Comparison of ENCODE assay signal across 17 cellular contexts in genomic region chr12:1418144-1418543, GRCh38.
DNase-seq lines count a peak whose midpoint lies in the region; ATAC-seq, FAIRE-seq and TF ChIP-seq lines count a peak whose summit lies in the region.
"Had no signal": no experiment of that assay in that cellular context is flagged by ENCODE, and none has a peak within 500 bp of the region (broad histone marks: within the 10 kb centered on the region; RNA-seq: fewer than 3 reads in every experiment).

No MANE protein-coding gene starts in this region.

- TF ChIP-seq CTCF in type B pancreatic cell (conservative IDR thresholded peaks at IDR 0.05): no peak
- TF ChIP-seq CTCF in upper lobe of right lung (IDR thresholded peaks at IDR 0.05): no peak

- peaks cover 54% of the 10 kb centered on the region for H3K36me3 Mint-ChIP-seq in type B pancreatic cell
- peaks cover 6% of the 10 kb centered on the region for H3K36me3 Mint-ChIP-seq in activated CD8-positive, alpha-beta T cell treated with anti-CD3 and anti-CD28 coated beads, Interleukin-2, amount 10 ng/mL, durations not matched to agents 7 days and 5 days (ENCODE audit: low read depth)

- no peaks in the 10 kb centered on the region for H3K4me1 Mint-ChIP-seq in type B pancreatic cell (ENCODE audit: unreplicated experiment)
- peaks cover 5% of the 10 kb centered on the region for H3K4me1 Mint-ChIP-seq in activated CD8-positive, alpha-beta T cell treated with anti-CD3 and anti-CD28 coated beads, Interleukin-2, amount 10 ng/mL, durations not matched to agents 7 days and 5 days (ENCODE audit: low read depth)

- peak overlapping the region; percentile 26 for H3K27ac Mint-ChIP-seq in type B pancreatic cell
- no peak overlapping the region for H3K27ac Mint-ChIP-seq in activated CD8-positive, alpha-beta T cell treated with anti-CD3 and anti-CD28 coated beads, Interleukin-2, amount 10 ng/mL, durations not matched to agents 7 days and 5 days
- H3K27ac Mint-ChIP-seq: CD8-positive, alpha-beta memory T cell had no signal

- no peak overlapping the region for H3K4me3 ChIP-seq in upper lobe of right lung
- H3K4me3 ChIP-seq: BLaER1, K562 had no signal

- H3K9me3 ChIP-seq in upper lobe of right lung: peaks cover 6% of the 10 kb centered on the region

- ATAC-seq in activated CD8-positive, alpha-beta T cell treated with anti-CD3 and anti-CD28 coated beads, Interleukin-2, amount 10 ng/mL, durations not matched to agents 7 days and 5 days: no peak
- no peak for ATAC-seq in upper lobe of right lung
- ATAC-seq: K562 had no signal

- H3K27me3 ChIP-seq in upper lobe of right lung: no peaks in the 10 kb centered on the region
- H3K27me3 ChIP-seq: BLaER1 had no signal

- CTCF ChIA-PET in activated CD8-positive, alpha-beta T cell treated with anti-CD3 and anti-CD28 coated beads, Interleukin-2, amount 10 ng/mL, durations not matched to agents 7 days and 5 days (lab: Charles Lee): no interaction called here

- POLR2A ChIA-PET in activated CD8-positive, alpha-beta T cell treated with anti-CD3 and anti-CD28 coated beads, Interleukin-2, amount 10 ng/mL, durations not matched to agents 7 days and 5 days (lab: Charles Lee): no interaction called here

- no peak overlapping the region for H3K27ac ChIP-seq in upper lobe of right lung
- H3K27ac ChIP-seq: BLaER1 had no signal

- no peaks in the 10 kb centered on the region for H3K36me3 ChIP-seq in upper lobe of right lung

- intact Hi-C loops in upper lobe of right lung (cut with DNase I): no loop called here

- H3K9me3 Mint-ChIP-seq in type B pancreatic cell: peaks cover 16% of the 10 kb centered on the region
- no peaks in the 10 kb centered on the region for H3K9me3 Mint-ChIP-seq in activated CD8-positive, alpha-beta T cell treated with anti-CD3 and anti-CD28 coated beads, Interleukin-2, amount 10 ng/mL, durations not matched to agents 7 days and 5 days (ENCODE audit: insufficient read depth)

- peak; percentile 63 for DNase-seq in HT-29 (ENCODE audit: low spot score)
- peak; percentile 13 for DNase-seq in left kidney (ENCODE audit: low read depth, low spot score)
- DNase-seq in type B pancreatic cell (ENCODE audit: extremely low spot score, unreplicated experiment): no peak
- DNase-seq in 8988T: no peak
- no peak for DNase-seq in activated CD8-positive, alpha-beta T cell treated with anti-CD3 and anti-CD28 coated beads, Interleukin-2, amount 10 ng/mL, durations not matched to agents 7 days and 5 days
- no peak for DNase-seq in upper lobe of right lung
- DNase-seq in NCI-H1694 treated with DMSO at 0.1 percent for 48 hours (lab: John Stamatoyannopoulos, UW): no peak
- DNase-seq: CD8-positive, alpha-beta memory T cell; DMS53; GDM1; GOT3; H9 had no signal

- H3K27me3 Mint-ChIP-seq in type B pancreatic cell: no peaks in the 10 kb centered on the region
- no peaks in the 10 kb centered on the region for H3K27me3 Mint-ChIP-seq in activated CD8-positive, alpha-beta T cell treated with anti-CD3 and anti-CD28 coated beads, Interleukin-2, amount 10 ng/mL, durations not matched to agents 7 days and 5 days (ENCODE audit: low read depth)
- H3K27me3 Mint-ChIP-seq: CD8-positive, alpha-beta memory T cell had no signal

- no peak overlapping the region for H3K4me3 Mint-ChIP-seq in type B pancreatic cell
- H3K4me3 Mint-ChIP-seq in activated CD8-positive, alpha-beta T cell treated with anti-CD3 and anti-CD28 coated beads, Interleukin-2, amount 10 ng/mL, durations not matched to agents 7 days and 5 days: no peak overlapping the region
- H3K4me3 Mint-ChIP-seq: CD8-positive, alpha-beta memory T cell; H9 had no signal

- no peaks in the 10 kb centered on the region for H3K4me1 ChIP-seq in upper lobe of right lung
- H3K4me1 ChIP-seq: BLaER1 had no signal

- FAIRE-seq in colon (lab: Jason Lieb, UNC): peak; percentile 49
- FAIRE-seq: GM12892, GM19239, K562 had no signal

Comparison
In these comparisons a context has a peak if more than half of its experiments do, and no peak if none do; other contexts are left out.
1. DNase-seq: peak in HT-29 (single experiment) and left kidney (single experiment); none in type B pancreatic cell (single experiment), 8988T (single experiment), activated CD8-positive, alpha-beta T cell treated with anti-CD3 and anti-CD28 coated beads, Interleukin-2, amount 10 ng/mL, durations not matched to agents 7 days and 5 days (single experiment), upper lobe of right lung (single experiment) and NCI-H1694 treated with DMSO at 0.1 percent for 48 hours (single experiment).